ENCODE assay signal across 20 cellular contexts in genomic region chr19:2804156-2805004, GRCh38. TPM values are rescaled to one million over a fixed set of nuclear protein-coding genes. Genes with fewer than 3 reads are reported as not detected.
DNase-seq lines count a peak whose midpoint lies in the region; ATAC-seq, FAIRE-seq and TF ChIP-seq lines count a peak whose summit lies in the region.
"Had no signal": no experiment of that assay in that cellular context is flagged by ENCODE, and none has a peak within 500 bp of the region (broad histone marks: within the 10 kb centered on the region; RNA-seq: fewer than 3 reads in every experiment).

No MANE protein-coding gene starts in this region.

- no peak overlapping the region for H2AFZ ChIP-seq in osteoblast (ENCODE audit: low read length)

- POLR2A ChIA-PET in naive thymus-derived CD8-positive, alpha-beta T cell (lab: Charles Lee), result no interaction called here
- POLR2A ChIA-PET in activated CD4-positive, alpha-beta T cell treated with anti-CD3 and anti-CD28 coated beads for 36 hours (lab: Charles Lee), result no interaction called here

- no peaks in the 10 kb centered on the region for H3K27me3 Mint-ChIP-seq in activated T-helper 1 cell treated with anti-CD3 and anti-CD28 coated beads, Interleukin-12 subunit alpha, Interleukin-12 subunit beta, Interleukin-2, Interleukin-4 antibody, amounts not matched to agents 30 ng/mL and 10 ng/mL and 1 ng/mL, durations not matched to agents 14 hours and 24 hours and 36 hours (ENCODE audit: insufficient read depth)
- no peaks in the 10 kb centered on the region for H3K27me3 Mint-ChIP-seq in naive thymus-derived CD8-positive, alpha-beta T cell
- H3K27me3 Mint-ChIP-seq in activated CD4-positive, alpha-beta T cell treated with anti-CD3 and anti-CD28 coated beads for 36 hours, result no peaks in the 10 kb centered on the region
- H3K27me3 Mint-ChIP-seq: B cell had no signal

- peak; percentile 17 for DNase-seq in GM12891 (ENCODE audit: insufficient read length, low spot score)
- no peak for DNase-seq in activated T-helper 1 cell treated with anti-CD3 and anti-CD28 coated beads, Interleukin-12 subunit alpha, Interleukin-12 subunit beta, Interleukin-2, Interleukin-4 antibody, amounts not matched to agents 30 ng/mL and 10 ng/mL and 1 ng/mL, durations not matched to agents 14 hours and 24 hours and 36 hours (ENCODE audit: low spot score)
- peak; percentile 85 for DNase-seq in osteoblast (ENCODE audit: insufficient read length, low spot score, missing footprints)
- DNase-seq in naive thymus-derived CD8-positive, alpha-beta T cell, result no peak
- no peak for DNase-seq in NCI-H146 (lab: John Stamatoyannopoulos, UW)
- DNase-seq in activated CD4-positive, alpha-beta T cell treated with anti-CD3 and anti-CD28 coated beads for 36 hours, result no peak
- DNase-seq: CD8-positive, alpha-beta T cell; DMS79; HCEC 1CT; KBM-7; NCI-H1417 treated with DMSO at 0.1 percent for 48 hours; NCI-H2029 treated with DMSO at 0.1 percent for 48 hours; NCI-H2171 treated with DMSO at 0.1 percent for 48 hours; NCI-H446 treated with DMSO at 0.1 percent for 48 hours; OCI-M1; SIG-M5 had no signal

- H3K27ac ChIP-seq in BLaER1 treated with 17β-estradiol and CSF1 and Interleukin-3, amounts not matched to agents 10 nM and 100 nM, result peak overlapping the region in 7 of 11 experiments; percentile 17 to 73 (median 54); a peak in 13 of 22 replicates
- H3K27ac ChIP-seq in osteoblast (ENCODE audit: low read depth, low read length), result no peak overlapping the region

- H3K4me3 ChIP-seq in BLaER1 treated with 17β-estradiol and CSF1 and Interleukin-3, amounts not matched to agents 10 nM and 100 nM, result peak overlapping the region in 4 of 10 experiments; percentile 11 to 40 (median 22); a peak in 4 of 20 replicates
- H3K4me3 ChIP-seq in osteoblast (ENCODE audit: insufficient read depth, low read length), result no peak overlapping the region

- no peaks in the 10 kb centered on the region for H3K9me3 Mint-ChIP-seq in activated T-helper 1 cell treated with anti-CD3 and anti-CD28 coated beads, Interleukin-12 subunit alpha, Interleukin-12 subunit beta, Interleukin-2, Interleukin-4 antibody, amounts not matched to agents 30 ng/mL and 10 ng/mL and 1 ng/mL, durations not matched to agents 14 hours and 24 hours and 36 hours
- no peaks in the 10 kb centered on the region for H3K9me3 Mint-ChIP-seq in naive thymus-derived CD8-positive, alpha-beta T cell
- no peaks in the 10 kb centered on the region for H3K9me3 Mint-ChIP-seq in activated CD4-positive, alpha-beta T cell treated with anti-CD3 and anti-CD28 coated beads for 36 hours (ENCODE audit: low read depth)
- H3K9me3 Mint-ChIP-seq: CD8-positive, alpha-beta T cell had no signal

- ATAC-seq in naive thymus-derived CD8-positive, alpha-beta T cell, result no peak
- no peak for ATAC-seq in activated CD4-positive, alpha-beta T cell treated with anti-CD3 and anti-CD28 coated beads for 36 hours
- ATAC-seq: CD8-positive, alpha-beta T cell had no signal

- no peaks in the 10 kb centered on the region; a peak in 1 of 22 replicates for H3K9me3 ChIP-seq in BLaER1 treated with 17β-estradiol and CSF1 and Interleukin-3, amounts not matched to agents 10 nM and 100 nM (replicated peaks in 1 of 11)
- no peaks in the 10 kb centered on the region for H3K9me3 ChIP-seq in osteoblast (ENCODE audit: low read depth, low read length)

- H3K79me2 ChIP-seq in osteoblast (ENCODE audit: insufficient read depth, low read length), result no peaks in the 10 kb centered on the region

- peaks cover 38 to 98% (median 96%) of the 10 kb centered on the region in 10 experiments for H3K4me1 ChIP-seq in BLaER1 treated with 17β-estradiol and CSF1 and Interleukin-3, amounts not matched to agents 10 nM and 100 nM
- H3K4me1 ChIP-seq in osteoblast (ENCODE audit: insufficient read depth, low read length), result no peaks in the 10 kb centered on the region

- no peak for FAIRE-seq in GM12891 (lab: Jason Lieb, UNC)
- FAIRE-seq: D721Med, G401.6 had no signal

- H3K4me3 Mint-ChIP-seq in activated T-helper 1 cell treated with anti-CD3 and anti-CD28 coated beads, Interleukin-12 subunit alpha, Interleukin-12 subunit beta, Interleukin-2, Interleukin-4 antibody, amounts not matched to agents 30 ng/mL and 10 ng/mL and 1 ng/mL, durations not matched to agents 14 hours and 24 hours and 36 hours, result no peak overlapping the region
- H3K4me3 Mint-ChIP-seq in naive thymus-derived CD8-positive, alpha-beta T cell, result no peak overlapping the region
- no peak overlapping the region for H3K4me3 Mint-ChIP-seq in activated CD4-positive, alpha-beta T cell treated with anti-CD3 and anti-CD28 coated beads for 36 hours
- H3K4me3 Mint-ChIP-seq: B cell; CD8-positive, alpha-beta T cell had no signal

- peaks cover 0 to 59% (median 0%) of the 10 kb centered on the region in 11 experiments; a peak in 7 of 22 replicates for H3K27me3 ChIP-seq in BLaER1 treated with 17β-estradiol and CSF1 and Interleukin-3, amounts not matched to agents 10 nM and 100 nM
- no peaks in the 10 kb centered on the region for H3K27me3 ChIP-seq in osteoblast (ENCODE audit: insufficient read depth, low read length)

- H3K9ac ChIP-seq in BLaER1 treated with 17β-estradiol and CSF1 and Interleukin-3, amounts not matched to agents 10 nM and 100 nM, result peak overlapping the region in 9 of 11 experiments; percentile 16 to 71 (median 56); a peak in 14 of 22 replicates

- TF ChIP-seq CTCF in osteoblast (IDR thresholded peaks at IDR 0.05; ENCODE audit: extremely low read depth, low read depth, low read length), result no peak

- H3K4me1 Mint-ChIP-seq in activated T-helper 1 cell treated with anti-CD3 and anti-CD28 coated beads, Interleukin-12 subunit alpha, Interleukin-12 subunit beta, Interleukin-2, Interleukin-4 antibody, amounts not matched to agents 30 ng/mL and 10 ng/mL and 1 ng/mL, durations not matched to agents 14 hours and 24 hours and 36 hours (ENCODE audit: low read depth), result peaks cover 6% of the 10 kb centered on the region
- H3K4me1 Mint-ChIP-seq in naive thymus-derived CD8-positive, alpha-beta T cell, result peaks cover 0 to 4% (median 1%) of the 10 kb centered on the region in 4 donors
- H3K4me1 Mint-ChIP-seq in activated CD4-positive, alpha-beta T cell treated with anti-CD3 and anti-CD28 coated beads for 36 hours, result no peaks in the 10 kb centered on the region
- H3K4me1 Mint-ChIP-seq: B cell had no signal

- intact Hi-C loops in activated T-helper 1 cell treated with anti-CD3 and anti-CD28 coated beads, Interleukin-12 subunit alpha, Interleukin-12 subunit beta, Interleukin-2, Interleukin-4 antibody, amounts not matched to agents 30 ng/mL and 10 ng/mL and 1 ng/mL, durations not matched to agents 14 hours and 24 hours and 36 hours (cut with micrococcal nuclease), result no loop called here
- intact Hi-C loops in activated CD4-positive, alpha-beta T cell treated with anti-CD3 and anti-CD28 coated beads for 36 hours (cut with DNase I, micrococcal nuclease), result no loop called here

- peaks cover 23% of the 10 kb centered on the region for H3K36me3 Mint-ChIP-seq in activated T-helper 1 cell treated with anti-CD3 and anti-CD28 coated beads, Interleukin-12 subunit alpha, Interleukin-12 subunit beta, Interleukin-2, Interleukin-4 antibody, amounts not matched to agents 30 ng/mL and 10 ng/mL and 1 ng/mL, durations not matched to agents 14 hours and 24 hours and 36 hours (ENCODE audit: low read depth)
- peaks cover 0 to 39% (median 12%) of the 10 kb centered on the region in 3 donors for H3K36me3 Mint-ChIP-seq in naive thymus-derived CD8-positive, alpha-beta T cell
- H3K36me3 Mint-ChIP-seq in activated CD4-positive, alpha-beta T cell treated with anti-CD3 and anti-CD28 coated beads for 36 hours (ENCODE audit: low read depth), result peaks cover 31% of the 10 kb centered on the region

- CTCF ChIA-PET in activated CD4-positive, alpha-beta T cell treated with anti-CD3 and anti-CD28 coated beads for 36 hours (lab: Charles Lee), result no interaction called here

- peaks cover 34 to 79% (median 64%) of the 10 kb centered on the region in 11 experiments for H3K36me3 ChIP-seq in BLaER1 treated with 17β-estradiol and CSF1 and Interleukin-3, amounts not matched to agents 10 nM and 100 nM
- H3K36me3 ChIP-seq in osteoblast (ENCODE audit: insufficient read depth, low read length), result peaks cover 23% of the 10 kb centered on the region

- H4K20me1 ChIP-seq in BLaER1 treated with 17β-estradiol and CSF1 and Interleukin-3, amounts not matched to agents 10 nM and 100 nM, result peaks cover 0 to 96% (median 87%) of the 10 kb centered on the region in 11 experiments; a peak in 18 of 22 replicates
- H4K20me1 ChIP-seq in osteoblast (ENCODE audit: insufficient read depth, low read length), result no peaks in the 10 kb centered on the region

- peak overlapping the region; percentile 57 to 97 (median 85) for H3K4me2 ChIP-seq in BLaER1 treated with 17β-estradiol and CSF1 and Interleukin-3, amounts not matched to agents 10 nM and 100 nM
- no peak overlapping the region for H3K4me2 ChIP-seq in osteoblast (ENCODE audit: insufficient read depth, low read length)

- no peak for TF ChIP-seq POLR2A in GM12891 (IDR thresholded peaks at IDR 0.05; ENCODE audit: low read depth, low read length)

- H3K27ac Mint-ChIP-seq in activated T-helper 1 cell treated with anti-CD3 and anti-CD28 coated beads, Interleukin-12 subunit alpha, Interleukin-12 subunit beta, Interleukin-2, Interleukin-4 antibody, amounts not matched to agents 30 ng/mL and 10 ng/mL and 1 ng/mL, durations not matched to agents 14 hours and 24 hours and 36 hours, result peak overlapping the region; percentile 18
- peak overlapping the region in 1 of 10 donors; percentile 71 for H3K27ac Mint-ChIP-seq in naive thymus-derived CD8-positive, alpha-beta T cell
- H3K27ac Mint-ChIP-seq in activated CD4-positive, alpha-beta T cell treated with anti-CD3 and anti-CD28 coated beads for 36 hours, result no peak overlapping the region
- H3K27ac Mint-ChIP-seq: B cell; CD8-positive, alpha-beta T cell had no signal

RNA-seq across cellular contexts. Expression of gene ZNF554, which starts 15.3 kb away (rescaled TPM):
- 0.85 TPM for polyA plus RNA-seq in GM12891 (2012; ENCODE audit: low read depth, missing spikeins)
- 1.8 and 1.9 TPM in 2 replicates for total RNA-seq in activated T-helper 1 cell treated with anti-CD3 and anti-CD28 coated beads, Interleukin-12 subunit alpha, Interleukin-12 subunit beta, Interleukin-2, Interleukin-4 antibody, amounts not matched to agents 30 ng/mL and 10 ng/mL and 1 ng/mL, durations not matched to agents 14 hours and 24 hours and 36 hours
- 5.6 and 5.8 TPM in 2 replicates for total RNA-seq in osteoblast
- 1 to 10 TPM; 7.6 to 7.8 TPM for total RNA-seq in naive thymus-derived CD8-positive, alpha-beta T cell
- 1 to 10 TPM; 3.6 to 8.3 (median 4.5) TPM for polyA plus RNA-seq in naive thymus-derived CD8-positive, alpha-beta T cell
- total RNA-seq in activated CD4-positive, alpha-beta T cell treated with anti-CD3 and anti-CD28 coated beads for 36 hours, result 1 to 10 TPM; 1.9 to 2.3 TPM

RNA-seq across cellular contexts. Expression of gene THOP1, which starts 19.1 kb away (rescaled TPM):
- 146 TPM for polyA plus RNA-seq in GM12891 (2012; ENCODE audit: low read depth, missing spikeins)
- total RNA-seq in activated T-helper 1 cell treated with anti-CD3 and anti-CD28 coated beads, Interleukin-12 subunit alpha, Interleukin-12 subunit beta, Interleukin-2, Interleukin-4 antibody, amounts not matched to agents 30 ng/mL and 10 ng/mL and 1 ng/mL, durations not matched to agents 14 hours and 24 hours and 36 hours, result 190 and 195 TPM in 2 replicates
- total RNA-seq in osteoblast, result 45.6 and 49.5 TPM in 2 replicates
- total RNA-seq in naive thymus-derived CD8-positive, alpha-beta T cell, result 10 to 100 TPM; 33.0 to 40.6 TPM
- 10 to 100 TPM; 28.8 to 38.6 (median 37.8) TPM for polyA plus RNA-seq in naive thymus-derived CD8-positive, alpha-beta T cell
- 100 to 1,000 TPM; 135 to 144 TPM for total RNA-seq in activated CD4-positive, alpha-beta T cell treated with anti-CD3 and anti-CD28 coated beads for 36 hours

RNA-seq across cellular contexts. Expression of gene SGTA, which starts 21.3 kb away (rescaled TPM):
- polyA plus RNA-seq in GM12891 (2012; ENCODE audit: low read depth, missing spikeins), result 46.3 TPM
- total RNA-seq in activated T-helper 1 cell treated with anti-CD3 and anti-CD28 coated beads, Interleukin-12 subunit alpha, Interleukin-12 subunit beta, Interleukin-2, Interleukin-4 antibody, amounts not matched to agents 30 ng/mL and 10 ng/mL and 1 ng/mL, durations not matched to agents 14 hours and 24 hours and 36 hours, result 73.4 and 77.8 TPM in 2 replicates
- total RNA-seq in osteoblast, result 35.9 and 38.7 TPM in 2 replicates
- 10 to 100 TPM; 33.8 to 34.3 TPM for total RNA-seq in naive thymus-derived CD8-positive, alpha-beta T cell
- polyA plus RNA-seq in naive thymus-derived CD8-positive, alpha-beta T cell, result 10 to 100 TPM; 23.4 to 37.0 (median 28.4) TPM
- total RNA-seq in activated CD4-positive, alpha-beta T cell treated with anti-CD3 and anti-CD28 coated beads for 36 hours, result 10 to 100 TPM; 53.0 to 62.2 TPM

RNA-seq across cellular contexts. Expression of gene ZNF555, which starts 36.9 kb away (rescaled TPM):
- 0.63 TPM for polyA plus RNA-seq in GM12891 (2012; ENCODE audit: low read depth, missing spikeins)
- 0.37 and 0.65 TPM in 2 replicates for total RNA-seq in activated T-helper 1 cell treated with anti-CD3 and anti-CD28 coated beads, Interleukin-12 subunit alpha, Interleukin-12 subunit beta, Interleukin-2, Interleukin-4 antibody, amounts not matched to agents 30 ng/mL and 10 ng/mL and 1 ng/mL, durations not matched to agents 14 hours and 24 hours and 36 hours
- 6.2 and 8.0 TPM in 2 replicates for total RNA-seq in osteoblast
- total RNA-seq in naive thymus-derived CD8-positive, alpha-beta T cell, result 1 to 10 TPM; 7.4 to 8.7 TPM
- polyA plus RNA-seq in naive thymus-derived CD8-positive, alpha-beta T cell, result 1 to 10 TPM; 1.0 to 3.4 (median 2.2) TPM
- 1 to 10 TPM; 1.9 TPM for total RNA-seq in activated CD4-positive, alpha-beta T cell treated with anti-CD3 and anti-CD28 coated beads for 36 hours

Comparison
In these comparisons a context has a peak if more than half of its experiments do, and no peak if none do; other contexts are left out.
1. DNase-seq: peak in GM12891 (single experiment) and osteoblast (single experiment); none in activated T-helper 1 cell treated with anti-CD3 and anti-CD28 coated beads, Interleukin-12 subunit alpha, Interleukin-12 subunit beta, Interleukin-2, Interleukin-4 antibody, amounts not matched to agents 30 ng/mL and 10 ng/mL and 1 ng/mL, durations not matched to agents 14 hours and 24 hours and 36 hours (single experiment), naive thymus-derived CD8-positive, alpha-beta T cell (0 of 10), NCI-H146 (single experiment) and activated CD4-positive, alpha-beta T cell treated with anti-CD3 and anti-CD28 coated beads for 36 hours (single experiment).